ENCODE assay signal across 1 cellular context in genomic region chr14:74881425-74882102, GRCh38.
TF ChIP-seq lines count a peak whose summit lies in the region.

DLST (plus strand) TSS chr14:74881916; CDS start chr14:74881954, 38 bp downstream.

TF ChIP-seq in HepG2, 621 proteins besides CTCF, POLR2A, EP300 and RAD21 (continued from another document):
- peak; percentile 28; the same call in 1 of the 2 replicates for TF ChIP-seq ZBTB44 (CRISPR knock-in tag; IDR thresholded peaks at IDR 0.05)
- peak; percentile 64; the same call in 1 of the 2 replicates for TF ChIP-seq ZNF292 (CRISPR knock-in tag; IDR thresholded peaks at IDR 0.05; ENCODE audit: borderline replicate concordance, low read depth)
- peak; percentile 92 for TF ChIP-seq SPEN (CRISPR knock-in tag; IDR thresholded peaks at IDR 0.05; ENCODE audit: low read depth)
- no peak for TF ChIP-seq ZFP90 (CRISPR knock-in tag; IDR thresholded peaks at IDR 0.05; ENCODE audit: borderline replicate concordance)
- no peak for TF ChIP-seq PCBP2 (optimal IDR thresholded peaks at IDR 0.05; ENCODE audit: low read depth, low read length, poor library complexity, severe bottlenecking)
- TF ChIP-seq, protein P1, sequence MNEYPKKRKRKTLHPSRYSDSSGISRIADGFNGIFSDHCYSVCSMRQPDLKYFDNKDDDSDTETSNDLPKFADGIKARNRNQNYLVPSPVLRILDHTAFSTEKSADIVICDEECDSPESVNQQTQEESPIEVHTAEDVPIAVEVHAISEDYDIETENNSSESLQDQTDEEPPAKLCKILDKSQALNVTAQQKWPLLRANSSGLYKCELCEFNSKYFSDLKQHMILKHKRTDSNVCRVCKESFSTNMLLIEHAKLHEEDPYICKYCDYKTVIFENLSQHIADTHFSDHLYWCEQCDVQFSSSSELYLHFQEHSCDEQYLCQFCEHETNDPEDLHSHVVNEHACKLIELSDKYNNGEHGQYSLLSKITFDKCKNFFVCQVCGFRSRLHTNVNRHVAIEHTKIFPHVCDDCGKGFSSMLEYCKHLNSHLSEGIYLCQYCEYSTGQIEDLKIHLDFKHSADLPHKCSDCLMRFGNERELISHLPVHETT (CRISPR knock-in tag; conservative IDR thresholded peaks at IDR 0.05) = no peak
- TF ChIP-seq NFIB (CRISPR knock-in tag; IDR thresholded peaks at IDR 0.05; ENCODE audit: borderline replicate concordance) = no peak
- TF ChIP-seq NONO (IDR thresholded peaks at IDR 0.05) = no peak
- TF ChIP-seq NONO (CRISPR knock-in tag; conservative IDR thresholded peaks at IDR 0.05) = peak; percentile 89
- TF ChIP-seq NCOR1 (IDR thresholded peaks at IDR 0.05; ENCODE audit: borderline replicate concordance, low read length) = peak; percentile 23; the same call in 1 of the 2 replicates
- no peak for TF ChIP-seq SYNCRIP (IDR thresholded peaks at IDR 0.05; ENCODE audit: insufficient read depth, low read depth, low read length)
- TF ChIP-seq, protein P2, sequence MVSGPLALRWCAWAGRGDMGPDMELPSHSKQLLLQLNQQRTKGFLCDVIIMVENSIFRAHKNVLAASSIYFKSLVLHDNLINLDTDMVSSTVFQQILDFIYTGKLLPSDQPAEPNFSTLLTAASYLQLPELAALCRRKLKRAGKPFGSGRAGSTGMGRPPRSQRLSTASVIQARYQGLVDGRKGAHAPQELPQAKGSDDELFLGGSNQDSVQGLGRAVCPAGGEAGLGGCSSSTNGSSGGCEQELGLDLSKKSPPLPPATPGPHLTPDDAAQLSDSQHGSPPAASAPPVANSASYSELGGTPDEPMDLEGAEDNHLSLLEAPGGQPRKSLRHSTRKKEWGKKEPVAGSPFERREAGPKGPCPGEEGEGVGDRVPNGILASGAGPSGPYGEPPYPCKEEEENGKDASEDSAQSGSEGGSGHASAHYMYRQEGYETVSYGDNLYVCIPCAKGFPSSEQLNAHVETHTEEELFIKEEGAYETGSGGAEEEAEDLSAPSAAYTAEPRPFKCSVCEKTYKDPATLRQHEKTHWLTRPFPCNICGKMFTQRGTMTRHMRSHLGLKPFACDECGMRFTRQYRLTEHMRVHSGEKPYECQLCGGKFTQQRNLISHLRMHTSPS (CRISPR knock-in tag; IDR thresholded peaks at IDR 0.05; ENCODE audit: low read depth) = peak; percentile 76
- TF ChIP-seq, protein P3, sequence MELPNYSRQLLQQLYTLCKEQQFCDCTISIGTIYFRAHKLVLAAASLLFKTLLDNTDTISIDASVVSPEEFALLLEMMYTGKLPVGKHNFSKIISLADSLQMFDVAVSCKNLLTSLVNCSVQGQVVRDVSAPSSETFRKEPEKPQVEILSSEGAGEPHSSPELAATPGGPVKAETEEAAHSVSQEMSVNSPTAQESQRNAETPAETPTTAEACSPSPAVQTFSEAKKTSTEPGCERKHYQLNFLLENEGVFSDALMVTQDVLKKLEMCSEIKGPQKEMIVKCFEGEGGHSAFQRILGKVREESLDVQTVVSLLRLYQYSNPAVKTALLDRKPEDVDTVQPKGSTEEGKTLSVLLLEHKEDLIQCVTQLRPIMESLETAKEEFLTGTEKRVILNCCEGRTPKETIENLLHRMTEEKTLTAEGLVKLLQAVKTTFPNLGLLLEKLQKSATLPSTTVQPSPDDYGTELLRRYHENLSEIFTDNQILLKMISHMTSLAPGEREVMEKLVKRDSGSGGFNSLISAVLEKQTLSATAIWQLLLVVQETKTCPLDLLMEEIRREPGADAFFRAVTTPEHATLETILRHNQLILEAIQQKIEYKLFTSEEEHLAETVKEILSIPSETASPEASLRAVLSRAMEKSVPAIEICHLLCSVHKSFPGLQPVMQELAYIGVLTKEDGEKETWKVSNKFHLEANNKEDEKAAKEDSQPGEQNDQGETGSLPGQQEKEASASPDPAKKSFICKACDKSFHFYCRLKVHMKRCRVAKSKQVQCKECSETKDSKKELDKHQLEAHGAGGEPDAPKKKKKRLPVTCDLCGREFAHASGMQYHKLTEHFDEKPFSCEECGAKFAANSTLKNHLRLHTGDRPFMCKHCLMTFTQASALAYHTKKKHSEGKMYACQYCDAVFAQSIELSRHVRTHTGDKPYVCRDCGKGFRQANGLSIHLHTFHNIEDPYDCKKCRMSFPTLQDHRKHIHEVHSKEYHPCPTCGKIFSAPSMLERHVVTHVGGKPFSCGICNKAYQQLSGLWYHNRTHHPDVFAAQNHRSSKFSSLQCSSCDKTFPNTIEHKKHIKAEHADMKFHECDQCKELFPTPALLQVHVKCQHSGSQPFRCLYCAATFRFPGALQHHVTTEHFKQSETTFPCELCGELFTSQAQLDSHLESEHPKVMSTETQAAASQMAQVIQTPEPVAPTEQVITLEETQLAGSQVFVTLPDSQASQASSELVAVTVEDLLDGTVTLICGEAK (IDR thresholded peaks at IDR 0.05) = peak; percentile 86
- TF ChIP-seq, protein P3 (CRISPR knock-in tag; IDR thresholded peaks at IDR 0.05) = no peak; the same call in none of the 2 replicates
- no peak for TF ChIP-seq NFATC3 (CRISPR knock-in tag; IDR thresholded peaks at IDR 0.05)
- peak; percentile 80; the same call in 1 of the 2 replicates for TF ChIP-seq CENPT (CRISPR knock-in tag; IDR thresholded peaks at IDR 0.05; ENCODE audit: low read depth)
- no peak for TF ChIP-seq MBNL3 (CRISPR knock-in tag; conservative IDR thresholded peaks at IDR 0.05)
- TF ChIP-seq ZNF75D (CRISPR knock-in tag; IDR thresholded peaks at IDR 0.05; ENCODE audit: borderline replicate concordance) = no peak
- TF ChIP-seq, protein P4, sequence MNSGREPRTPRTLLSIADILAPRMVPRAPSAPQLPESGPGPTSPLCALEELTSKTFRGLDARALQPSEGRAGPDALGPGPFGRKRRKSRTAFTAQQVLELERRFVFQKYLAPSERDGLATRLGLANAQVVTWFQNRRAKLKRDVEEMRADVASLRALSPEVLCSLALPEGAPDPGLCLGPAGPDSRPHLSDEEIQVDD (CRISPR knock-in tag; IDR thresholded peaks at IDR 0.05; ENCODE audit: borderline replicate concordance) = no peak
- TF ChIP-seq YEATS2 (CRISPR knock-in tag; IDR thresholded peaks at IDR 0.05; ENCODE audit: borderline replicate concordance) = peak; percentile 90
- TF ChIP-seq DNMT3B (CRISPR knock-in tag; conservative IDR thresholded peaks at IDR 0.05) = no peak; the same call in 1 of the 2 replicates
- TF ChIP-seq SP5 (CRISPR knock-in tag; IDR thresholded peaks at IDR 0.05; ENCODE audit: borderline replicate concordance, low read depth) = 0 out of 2 replicates have a peak, but pooled peaks have one; percentile 13
- TF ChIP-seq MLX (CRISPR knock-in tag; IDR thresholded peaks at IDR 0.05) = peak; percentile 41; the same call in 1 of the 2 replicates
- peak; percentile 84; the same call in 1 of the 2 replicates for TF ChIP-seq ZNF672 (CRISPR knock-in tag; IDR thresholded peaks at IDR 0.05)
- no peak for TF ChIP-seq ZNF577 (CRISPR knock-in tag; IDR thresholded peaks at IDR 0.05; ENCODE audit: borderline replicate concordance, low read depth)
- TF ChIP-seq ZNF619 (CRISPR knock-in tag; IDR thresholded peaks at IDR 0.05) = peak; percentile 46; the same call in 1 of the 2 replicates
- TF ChIP-seq CENPX (CRISPR knock-in tag; IDR thresholded peaks at IDR 0.05) = no peak
- TF ChIP-seq, protein P5, sequence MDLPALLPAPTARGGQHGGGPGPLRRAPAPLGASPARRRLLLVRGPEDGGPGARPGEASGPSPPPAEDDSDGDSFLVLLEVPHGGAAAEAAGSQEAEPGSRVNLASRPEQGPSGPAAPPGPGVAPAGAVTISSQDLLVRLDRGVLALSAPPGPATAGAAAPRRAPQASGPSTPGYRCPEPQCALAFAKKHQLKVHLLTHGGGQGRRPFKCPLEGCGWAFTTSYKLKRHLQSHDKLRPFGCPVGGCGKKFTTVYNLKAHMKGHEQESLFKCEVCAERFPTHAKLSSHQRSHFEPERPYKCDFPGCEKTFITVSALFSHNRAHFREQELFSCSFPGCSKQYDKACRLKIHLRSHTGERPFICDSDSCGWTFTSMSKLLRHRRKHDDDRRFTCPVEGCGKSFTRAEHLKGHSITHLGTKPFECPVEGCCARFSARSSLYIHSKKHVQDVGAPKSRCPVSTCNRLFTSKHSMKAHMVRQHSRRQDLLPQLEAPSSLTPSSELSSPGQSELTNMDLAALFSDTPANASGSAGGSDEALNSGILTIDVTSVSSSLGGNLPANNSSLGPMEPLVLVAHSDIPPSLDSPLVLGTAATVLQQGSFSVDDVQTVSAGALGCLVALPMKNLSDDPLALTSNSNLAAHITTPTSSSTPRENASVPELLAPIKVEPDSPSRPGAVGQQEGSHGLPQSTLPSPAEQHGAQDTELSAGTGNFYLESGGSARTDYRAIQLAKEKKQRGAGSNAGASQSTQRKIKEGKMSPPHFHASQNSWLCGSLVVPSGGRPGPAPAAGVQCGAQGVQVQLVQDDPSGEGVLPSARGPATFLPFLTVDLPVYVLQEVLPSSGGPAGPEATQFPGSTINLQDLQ (CRISPR knock-in tag; IDR thresholded peaks at IDR 0.05) = no peak; the same call in 1 of the 2 replicates
- peak; percentile 58; the same call in 1 of the 2 replicates for TF ChIP-seq ZC3H13 (CRISPR knock-in tag; IDR thresholded peaks at IDR 0.05)
- TF ChIP-seq MNT (IDR thresholded peaks at IDR 0.05) = 0 out of 2 replicates have a peak, but pooled peaks have one; percentile 10
- peak; percentile 65; the same call in 1 of the 2 replicates for TF ChIP-seq RFXAP (CRISPR knock-in tag; IDR thresholded peaks at IDR 0.05; ENCODE audit: borderline replicate concordance)
- TF ChIP-seq PBX3 (CRISPR knock-in tag; IDR thresholded peaks at IDR 0.05; ENCODE audit: borderline replicate concordance) = no peak
- TF ChIP-seq, protein P6, sequence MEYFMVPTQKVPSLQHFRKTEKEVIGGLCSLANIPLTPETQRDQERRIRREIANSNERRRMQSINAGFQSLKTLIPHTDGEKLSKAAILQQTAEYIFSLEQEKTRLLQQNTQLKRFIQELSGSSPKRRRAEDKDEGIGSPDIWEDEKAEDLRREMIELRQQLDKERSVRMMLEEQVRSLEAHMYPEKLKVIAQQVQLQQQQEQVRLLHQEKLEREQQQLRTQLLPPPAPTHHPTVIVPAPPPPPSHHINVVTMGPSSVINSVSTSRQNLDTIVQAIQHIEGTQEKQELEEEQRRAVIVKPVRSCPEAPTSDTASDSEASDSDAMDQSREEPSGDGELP (IDR thresholded peaks at IDR 0.05; ENCODE audit: borderline replicate concordance, low read depth) = peak; percentile 45; the same call in 1 of the 2 replicates
- no peak for TF ChIP-seq EZH2 (conservative IDR thresholded peaks at IDR 0.05; ENCODE audit: low read depth, low read length)
- peak; percentile 66 for TF ChIP-seq AGO1 (IDR thresholded peaks at IDR 0.05; ENCODE audit: low read depth, low read length, poor library complexity, severe bottlenecking)
